23 cellular contexts compared by ENCODE assay signal in the genomic region with DNA sequence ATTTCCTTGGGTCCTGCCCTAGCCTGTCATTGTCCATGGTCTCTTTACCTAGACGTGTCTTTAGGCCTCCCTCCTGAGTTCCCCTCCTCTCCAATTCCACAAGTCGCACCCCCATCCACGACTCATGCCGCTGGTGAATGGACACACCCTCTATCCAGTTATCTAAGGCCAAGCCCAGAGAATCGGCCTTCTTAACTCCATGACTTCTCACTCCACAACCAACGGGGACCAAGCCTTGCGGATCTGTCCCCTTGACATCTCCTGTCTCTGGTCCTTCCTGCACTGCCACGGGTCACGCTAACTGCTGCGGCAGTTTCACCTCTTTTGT.
"Had no signal": no experiment of that assay in that cellular context is flagged by ENCODE, and none has a peak within 500 bp of the region (broad histone marks: within the 10 kb centered on the region; RNA-seq: fewer than 3 reads in every experiment).

No MANE protein-coding gene starts in this region.

- H3K9me3 ChIP-seq: esophagus muscularis mucosa, gastroesophageal sphincter, heart left ventricle, pancreas, stomach, tibial artery had no signal

- FAIRE-seq: colon, kidney, pancreas, small intestine had no signal

- H3K9me3 Mint-ChIP-seq: memory B cell; natural killer cell treated with Interleukin-12 subunit alpha and Interleukin-12 subunit beta and Interleukin-15 and Interleukin-18, amount 100 ng/mL, for 72 hours; type B pancreatic cell had no signal

- H3K79me2 ChIP-seq: hepatocyte had no signal

- H3K27ac ChIP-seq: dorsolateral prefrontal cortex, epithelial cell of prostate, esophagus muscularis mucosa, foreskin keratinocyte, gastroesophageal sphincter, heart left ventricle, hepatocyte, pancreas, stomach, tibial artery had no signal

- H3K27me3 Mint-ChIP-seq: memory B cell, type B pancreatic cell had no signal

- H3K27me3 ChIP-seq: dorsolateral prefrontal cortex, esophagus muscularis mucosa, foreskin keratinocyte, gastroesophageal sphincter, heart left ventricle, hepatocyte, pancreas, stomach, tibial artery had no signal

- H3K4me3 Mint-ChIP-seq: memory B cell; natural killer cell treated with Interleukin-12 subunit alpha and Interleukin-12 subunit beta and Interleukin-15 and Interleukin-18, amount 100 ng/mL, for 72 hours; type B pancreatic cell had no signal

- H3K4me3 ChIP-seq: dorsolateral prefrontal cortex, esophagus muscularis mucosa, gastroesophageal sphincter, heart left ventricle, hepatocyte, lung, pancreas, stomach, tibial artery had no signal

- H3K4me2 ChIP-seq: hepatocyte had no signal

- H3K27ac Mint-ChIP-seq: memory B cell, type B pancreatic cell had no signal

- H3K4me1 ChIP-seq: esophagus muscularis mucosa, foreskin keratinocyte, gastroesophageal sphincter, tibial artery had no signal

- H3K36me3 Mint-ChIP-seq: natural killer cell treated with Interleukin-12 subunit alpha and Interleukin-12 subunit beta and Interleukin-15 and Interleukin-18, amount 100 ng/mL, for 72 hours had no signal

- DNase-seq: dorsolateral prefrontal cortex; effector CD4-positive, alpha-beta T cell; foreskin keratinocyte; kidney; occipital lobe; small intestine; stimulated activated CD4-positive, alpha-beta T cell treated with anti-CD3 and anti-CD28 coated beads, Interleukin-15, amount 100 ng/mL, for 24 hours; stimulated activated CD4-positive, alpha-beta T cell treated with anti-CD3 and anti-CD28 coated beads, Interleukin-2, amount 100 ng/mL, for 48 hours; stimulated activated naive CD4-positive, alpha-beta T cell treated with Interleukin-2 at 50 U/mL for 16 hours; stomach; tibial artery had no signal

- ATAC-seq: foreskin keratinocyte; gastroesophageal sphincter; left lobe of liver; natural killer cell treated with Interleukin-12 subunit alpha and Interleukin-12 subunit beta and Interleukin-15 and Interleukin-18, amount 100 ng/mL, for 72 hours; pancreas had no signal

- H3K36me3 ChIP-seq: esophagus muscularis mucosa, gastroesophageal sphincter, heart left ventricle, pancreas, stomach, tibial artery had no signal

- H2AFZ ChIP-seq: hepatocyte had no signal
